In genomic region chr7:39949980-39950472, GRCh38 we compare ENCODE assay signal across 8 cellular contexts. TPM values are rescaled to one million over a fixed set of nuclear protein-coding genes. Genes with fewer than 3 reads are reported as not detected.
DNase-seq lines count a peak whose midpoint lies in the region; ATAC-seq and TF ChIP-seq lines count a peak whose summit lies in the region.

TSS of gene CDK13 (plus strand) at chr7:39950256. CDS start at chr7:39950642, 386 bp downstream.

- TF ChIP-seq CTCF in kidney epithelial cell (IDR thresholded peaks at IDR 0.05; ENCODE audit: insufficient read depth, low read length, poor library complexity, severe bottlenecking) = no peak

- peak within 1 kb of the TSS; percentile 67 for H3K4me3 ChIP-seq in kidney epithelial cell (ENCODE audit: low read depth, low read length)

- H3K36me3 ChIP-seq in kidney epithelial cell (ENCODE audit: control insufficient read depth, insufficient read depth, low read length) = no peaks in the 10 kb centered on the region

- no peaks in the 10 kb centered on the region for H3K27me3 ChIP-seq in kidney epithelial cell (ENCODE audit: control insufficient read depth, insufficient read depth, low read length)

- DNase-seq in A172 (ENCODE audit: low spot score) = peak; percentile 67
- DNase-seq in NCI-H2171 (lab: John Stamatoyannopoulos, UW) = peak; percentile 69
- peak; percentile 79 for DNase-seq in activated CD4-positive, CD25-positive, alpha-beta regulatory T cell treated with anti-CD3 and anti-CD28 coated beads, Interleukin-2, amount 50 U/mL, for 16 hours (ENCODE audit: low read depth, low spot score)
- DNase-seq in central memory CD4-positive, alpha-beta T cell = peak; percentile 95
- peak; percentile 39 for DNase-seq in kidney epithelial cell (ENCODE audit: low read depth)
- peak; percentile 75 to 78 for DNase-seq in stimulated activated CD4-positive, alpha-beta T cell treated with anti-CD3 and anti-CD28 coated beads, Interleukin-15, amount 100 ng/mL, for 48 hours (ENCODE audit: low read depth in 2 of 2)

- ATAC-seq in GM18517 (IDR thresholded peaks at IDR 0.05; ENCODE audit: unreplicated experiment) (peak; percentile 33), HG03039 (IDR thresholded peaks at IDR 0.05; ENCODE audit: unreplicated experiment) (peak; percentile 33)

RNA-seq across cellular contexts. Expression of gene CDK13, which starts in this region (rescaled TPM):
- 49.3 and 53.2 TPM in 2 replicates for total RNA-seq in A172 (2014; rRNA removed; shearing (Covaris generic))
- 49.4 and 49.8 TPM in 2 replicates for total RNA-seq in kidney epithelial cell

Comparison
In these comparisons a context has a peak if more than half of its experiments do, and no peak if none do; other contexts are left out.
1. Peak in every context shown above with its lines: DNase-seq, ATAC-seq and H3K4me3 ChIP-seq.
2. DNase-seq: peak in every context shown above with its lines; median percentile 95 in central memory CD4-positive, alpha-beta T cell; 79 in activated CD4-positive, CD25-positive, alpha-beta regulatory T cell treated with anti-CD3 and anti-CD28 coated beads, Interleukin-2, amount 50 U/mL, for 16 hours; 76 in stimulated activated CD4-positive, alpha-beta T cell treated with anti-CD3 and anti-CD28 coated beads, Interleukin-15, amount 100 ng/mL, for 48 hours; 69 in NCI-H2171; 67 in A172; 39 in kidney epithelial cell.